Comparison of ENCODE assay signal across 19 cellular contexts in the genomic region with DNA sequence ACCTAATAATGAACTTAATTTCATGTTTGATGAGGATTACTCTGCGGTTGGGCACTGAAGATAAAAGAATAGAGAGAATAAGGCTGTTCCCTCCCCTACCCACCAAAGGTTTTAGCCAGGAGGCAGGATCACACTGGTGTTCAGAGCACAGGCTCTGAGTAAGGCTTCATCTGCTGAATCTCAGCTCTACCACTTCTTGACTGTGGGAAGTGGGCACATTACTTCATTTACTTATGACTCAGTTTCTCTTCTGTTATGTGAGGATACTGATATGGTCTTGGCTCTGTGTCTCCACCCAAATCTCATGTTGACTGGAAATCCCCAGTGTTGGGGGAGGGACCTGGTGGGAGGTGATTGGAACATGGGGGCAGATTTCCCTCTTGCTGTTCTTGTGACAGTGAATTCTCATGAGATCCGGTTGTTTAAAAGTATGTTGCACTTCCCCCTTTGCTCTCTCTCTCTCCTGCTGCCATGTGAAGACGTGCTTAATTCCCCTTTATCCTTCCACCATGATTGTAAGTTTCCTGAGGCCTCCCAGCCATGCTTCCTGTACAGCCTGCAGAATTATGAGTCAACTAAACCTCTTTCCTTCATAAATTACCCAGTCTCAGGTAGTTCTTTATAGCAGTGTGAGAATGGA.
DNase-seq lines count a peak whose midpoint lies in the region; ATAC-seq and TF ChIP-seq lines count a peak whose summit lies in the region.
"Had no signal": no experiment of that assay in that cellular context is flagged by ENCODE, and none has a peak within 500 bp of the region (broad histone marks: within the 10 kb centered on the region; RNA-seq: fewer than 3 reads in every experiment).

No MANE protein-coding gene starts in this region.

- ATAC-seq in activated naive CD4-positive, alpha-beta T cell treated with anti-CD3 and anti-CD28 coated beads, Interleukin-2, amount 50 U/mL, for 72 hours: peak; percentile 56 to 93
- peak; percentile 90 for ATAC-seq in activated T-helper 17 cell treated with anti-CD3 and anti-CD28 coated beads, Interleukin-2, amount 50 U/mL, for 72 hours (replicated peaks)
- ATAC-seq: GM12878, Panc1 had no signal

- H3K9me3 Mint-ChIP-seq in activated naive CD4-positive, alpha-beta T cell treated with anti-CD3 and anti-CD28 coated beads, Interleukin-2, amount 50 U/mL, for 72 hours: peaks cover 0 to 9% of the 10 kb centered on the region in 2 donors
- H3K9me3 Mint-ChIP-seq in activated naive CD4-positive, alpha-beta T cell treated with anti-CD3 and anti-CD28 coated beads, Interleukin-2, amount 10 ng/mL, durations not matched to agents 7 days and 5 days: peaks cover 2% of the 10 kb centered on the region
- no peaks in the 10 kb centered on the region for H3K9me3 Mint-ChIP-seq in activated T-helper 17 cell treated with anti-CD3 and anti-CD28 coated beads, Interleukin-2, amount 50 U/mL, for 72 hours
- no peaks in the 10 kb centered on the region for H3K9me3 Mint-ChIP-seq in nephron progenitor cell
- H3K9me3 Mint-ChIP-seq: H9 had no signal

- H3K27ac Mint-ChIP-seq in activated naive CD4-positive, alpha-beta T cell treated with anti-CD3 and anti-CD28 coated beads, Interleukin-2, amount 50 U/mL, for 72 hours: peak overlapping the region; percentile 58 to 67
- no peak overlapping the region for H3K27ac Mint-ChIP-seq in activated naive CD4-positive, alpha-beta T cell treated with anti-CD3 and anti-CD28 coated beads, Interleukin-2, amount 10 ng/mL, durations not matched to agents 7 days and 5 days
- H3K27ac Mint-ChIP-seq in activated T-helper 17 cell treated with anti-CD3 and anti-CD28 coated beads, Interleukin-2, amount 50 U/mL, for 72 hours: no peak overlapping the region
- H3K27ac Mint-ChIP-seq in nephron progenitor cell: peak overlapping the region; percentile 86
- H3K27ac Mint-ChIP-seq: CD4-positive, CD25-positive, alpha-beta regulatory T cell had no signal

- TF ChIP-seq CTCF in nephron progenitor cell (IDR thresholded peaks at IDR 0.05) (no peak), GM10248 (IDR thresholded peaks at IDR 0.05; ENCODE audit: control extremely low read depth, extremely low read depth, low read depth, missing control alignments) (no peak)

- H3K4me3 Mint-ChIP-seq in activated naive CD4-positive, alpha-beta T cell treated with anti-CD3 and anti-CD28 coated beads, Interleukin-2, amount 10 ng/mL, durations not matched to agents 7 days and 5 days: no peak overlapping the region
- no peak overlapping the region for H3K4me3 Mint-ChIP-seq in activated T-helper 17 cell treated with anti-CD3 and anti-CD28 coated beads, Interleukin-2, amount 50 U/mL, for 72 hours
- no peak overlapping the region for H3K4me3 Mint-ChIP-seq in nephron progenitor cell
- H3K4me3 Mint-ChIP-seq: CD4-positive, CD25-positive, alpha-beta regulatory T cell; H9 had no signal

- H3K27me3 Mint-ChIP-seq in activated naive CD4-positive, alpha-beta T cell treated with anti-CD3 and anti-CD28 coated beads, Interleukin-2, amount 10 ng/mL, durations not matched to agents 7 days and 5 days: peaks cover 31% of the 10 kb centered on the region
- peaks cover 25% of the 10 kb centered on the region for H3K27me3 Mint-ChIP-seq in activated T-helper 17 cell treated with anti-CD3 and anti-CD28 coated beads, Interleukin-2, amount 50 U/mL, for 72 hours
- no peaks in the 10 kb centered on the region for H3K27me3 Mint-ChIP-seq in nephron progenitor cell (ENCODE audit: low read depth, poor library complexity)

- in situ Hi-C loops in KBM-7 (cut with MboI; ENCODE audit: low pct_unique_long_range_greater_than_20kb, low sequenced_read_pairs): no loop called here

- POLR2A ChIA-PET in GM10248 (lab: Yijun Ruan, JAX): no interaction called here

- no peak for DNase-seq in activated naive CD4-positive, alpha-beta T cell treated with anti-CD3 and anti-CD28 coated beads, Interleukin-2, amount 50 U/mL, for 72 hours (ENCODE audit: low spot score in 2 of 2)
- no peak for DNase-seq in activated naive CD4-positive, alpha-beta T cell treated with anti-CD3 and anti-CD28 coated beads, Interleukin-2, amount 10 ng/mL, durations not matched to agents 7 days and 5 days
- DNase-seq in KBM-7: peak; percentile 55
- no peak for DNase-seq in nephron progenitor cell
- DNase-seq in pons (ENCODE audit: low spot score): no peak
- no peak for DNase-seq in stimulated activated naive CD4-positive, alpha-beta T cell (lab: John Stamatoyannopoulos, UW)
- DNase-seq in GM10248 (ENCODE audit: extremely low spot score): no peak
- DNase-seq: Calu3; CD4-positive, CD25-positive, alpha-beta regulatory T cell; H9; IMR-90; NCI-H1092 treated with DMSO at 0.1 percent for 48 hours; NCI-H187; NCI-H2171 treated with DMSO at 0.1 percent for 48 hours; NCI-H774; Right ventricle myocardium superior had no signal

- CTCF ChIA-PET in activated naive CD4-positive, alpha-beta T cell treated with anti-CD3 and anti-CD28 coated beads, Interleukin-2, amount 10 ng/mL, durations not matched to agents 7 days and 5 days (lab: Charles Lee): interaction anchor here (0.6 to 1.1 kb wide), 2 partner anchors 29 to 225 kb away, joined by 4 read pairs; no protein-coding TSS in a partner anchor
- CTCF ChIA-PET in GM10248 (lab: Yijun Ruan, JAX): interaction anchor here (0.7 to 2.0 kb wide), 4 partner anchors 11 to 31 kb away, joined by 3 to 10 read pairs (median 4); no protein-coding TSS in a partner anchor

- H3K36me3 Mint-ChIP-seq in activated naive CD4-positive, alpha-beta T cell treated with anti-CD3 and anti-CD28 coated beads, Interleukin-2, amount 50 U/mL, for 72 hours: peaks cover 0 to 12% of the 10 kb centered on the region in 2 donors
- H3K36me3 Mint-ChIP-seq in activated naive CD4-positive, alpha-beta T cell treated with anti-CD3 and anti-CD28 coated beads, Interleukin-2, amount 10 ng/mL, durations not matched to agents 7 days and 5 days: no peaks in the 10 kb centered on the region
- H3K36me3 Mint-ChIP-seq in activated T-helper 17 cell treated with anti-CD3 and anti-CD28 coated beads, Interleukin-2, amount 50 U/mL, for 72 hours (ENCODE audit: low read depth): no peaks in the 10 kb centered on the region
- H3K36me3 Mint-ChIP-seq in nephron progenitor cell (ENCODE audit: low read depth): peaks cover 85% of the 10 kb centered on the region
- H3K36me3 Mint-ChIP-seq: CD4-positive, CD25-positive, alpha-beta regulatory T cell had no signal

- no peaks in the 10 kb centered on the region for H3K4me1 Mint-ChIP-seq in activated naive CD4-positive, alpha-beta T cell treated with anti-CD3 and anti-CD28 coated beads, Interleukin-2, amount 10 ng/mL, durations not matched to agents 7 days and 5 days
- peaks cover 4% of the 10 kb centered on the region for H3K4me1 Mint-ChIP-seq in activated T-helper 17 cell treated with anti-CD3 and anti-CD28 coated beads, Interleukin-2, amount 50 U/mL, for 72 hours
- H3K4me1 Mint-ChIP-seq in nephron progenitor cell: peaks cover 25% of the 10 kb centered on the region
- H3K4me1 Mint-ChIP-seq: CD4-positive, CD25-positive, alpha-beta regulatory T cell had no signal

Comparison
In these comparisons a context has a peak if more than half of its experiments do, and no peak if none do; other contexts are left out.
1. H3K27ac Mint-ChIP-seq: peak in activated naive CD4-positive, alpha-beta T cell treated with anti-CD3 and anti-CD28 coated beads, Interleukin-2, amount 50 U/mL, for 72 hours (2 of 2) and nephron progenitor cell (single experiment); none in activated naive CD4-positive, alpha-beta T cell treated with anti-CD3 and anti-CD28 coated beads, Interleukin-2, amount 10 ng/mL, durations not matched to agents 7 days and 5 days (single experiment) and activated T-helper 17 cell treated with anti-CD3 and anti-CD28 coated beads, Interleukin-2, amount 50 U/mL, for 72 hours (single experiment).